15 cellular contexts compared by ENCODE assay signal in the genomic region with DNA sequence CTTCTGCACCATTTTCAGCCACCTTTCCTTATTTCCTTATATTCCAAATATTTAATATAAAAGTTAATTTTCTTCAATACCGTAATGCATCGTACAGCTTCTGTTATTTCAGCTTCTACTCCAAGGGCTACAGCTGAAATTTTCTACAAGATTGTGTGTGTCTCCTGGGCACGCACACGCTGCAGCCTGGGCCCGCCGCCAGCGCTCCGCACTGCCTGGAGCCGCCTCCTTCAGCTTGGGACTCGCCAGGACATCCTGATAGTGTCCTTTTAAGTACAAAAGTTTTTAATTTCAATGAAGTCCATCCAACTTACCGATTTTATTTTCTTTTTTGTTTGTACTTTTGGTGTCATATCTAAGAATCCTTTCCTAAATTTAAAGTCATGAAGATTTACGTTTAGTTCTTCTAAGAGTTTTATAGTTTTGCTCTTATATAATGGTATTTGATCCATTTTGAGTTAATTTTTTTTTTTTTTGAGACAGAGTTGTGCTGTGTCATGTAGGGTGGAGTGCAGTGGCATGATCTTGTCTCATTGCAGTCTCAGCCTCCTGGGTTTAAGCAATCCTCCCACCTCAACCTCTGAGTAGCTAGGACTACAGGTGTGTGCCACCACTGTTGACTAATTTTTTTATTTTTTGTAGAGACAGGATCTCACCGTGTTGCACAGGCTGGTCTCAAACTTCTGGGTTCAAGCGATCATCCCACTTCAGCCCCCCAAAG.
"Had no signal": no experiment of that assay in that cellular context is flagged by ENCODE, and none has a peak within 500 bp of the region (broad histone marks: within the 10 kb centered on the region; RNA-seq: fewer than 3 reads in every experiment).

No MANE protein-coding gene starts in this region.

- H3K27me3 ChIP-seq: colonic mucosa, hepatocyte, stomach, transverse colon had no signal

- H3K36me3 ChIP-seq: colonic mucosa, stomach, thoracic aorta, transverse colon had no signal

- DNase-seq: colonic mucosa; dermis blood vessel endothelial cell; effector CD4-positive, alpha-beta T cell; endodermal cell; foreskin keratinocyte; kidney; left cardiac atrium; natural killer cell; small intestine; stimulated activated CD4-positive, alpha-beta T cell treated with anti-CD3 and anti-CD28 coated beads, Interleukin-12 subunit alpha, Interleukin-12 subunit beta, amount 100 ng/mL, for 4 hours; stimulated activated naive CD4-positive, alpha-beta T cell; stomach; transverse colon had no signal

- ATAC-seq: foreskin keratinocyte, left cardiac atrium, natural killer cell had no signal

- H3K4me3 ChIP-seq: colonic mucosa, hepatocyte, stomach, thoracic aorta, transverse colon had no signal

- H3K4me1 ChIP-seq: colonic mucosa, foreskin keratinocyte, stomach, transverse colon had no signal

- H3K9me3 ChIP-seq: colonic mucosa, thoracic aorta, transverse colon had no signal

- H3K27ac ChIP-seq: colonic mucosa, foreskin keratinocyte, hepatocyte, stomach, thoracic aorta, transverse colon had no signal
